In the genomic region with DNA sequence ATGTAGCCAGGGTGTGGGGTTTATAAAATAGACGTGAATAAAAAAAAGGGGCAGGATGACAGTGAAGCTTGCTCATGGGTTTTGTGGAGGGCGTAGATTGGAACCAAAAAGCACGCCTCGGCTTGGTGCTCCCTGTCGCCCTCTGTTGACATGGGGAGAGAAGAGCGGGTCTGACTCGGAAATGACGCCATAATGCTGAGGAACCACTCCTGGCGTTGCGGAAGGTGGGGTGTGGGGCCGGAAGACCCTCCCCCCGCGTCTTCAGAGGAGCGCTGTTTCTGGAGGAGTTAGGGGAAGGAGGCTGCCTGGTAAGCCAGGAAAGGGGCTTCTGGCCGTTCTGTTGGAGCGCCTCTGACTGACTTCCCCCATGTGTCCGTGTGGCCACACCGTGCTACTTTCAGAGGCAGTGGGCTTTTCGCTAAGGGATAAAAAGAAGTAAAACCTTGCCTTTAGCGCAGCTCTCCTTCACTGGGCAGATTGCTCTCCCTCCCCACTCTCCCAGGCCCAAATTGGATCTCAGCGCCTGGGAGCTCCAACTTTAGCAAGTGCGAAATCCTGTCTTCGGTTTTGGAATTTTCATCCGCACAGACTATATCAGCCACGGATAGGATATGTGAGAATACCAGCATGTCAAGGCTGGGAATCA, we compare ENCODE assay signal across 8 cellular contexts.
DNase-seq lines count a peak whose midpoint lies in the region; ATAC-seq and TF ChIP-seq lines count a peak whose summit lies in the region.

No MANE protein-coding gene starts in this region.

- ATAC-seq in GM21367 (IDR thresholded peaks at IDR 0.05; ENCODE audit: unreplicated experiment) = peak; percentile 94

- no peaks in the 10 kb centered on the region for H3K27me3 ChIP-seq in neutrophil

- peak overlapping the region; percentile 68 to 81 for H3K4me3 ChIP-seq in neutrophil (ENCODE audit: low read depth in 1 of 2, low read length in 1 of 2)

- H3K4me1 ChIP-seq in neutrophil (ENCODE audit: control insufficient read depth in 1 of 2, insufficient read depth in 1 of 2, low read depth in 1 of 2, low read length in 1 of 2) = peaks cover 45 to 52% of the 10 kb centered on the region in 2 experiments

- peak; percentile 96 for DNase-seq in DMS 273 (lab: John Stamatoyannopoulos, UW; ENCODE audit: unreplicated experiment)
- peak; percentile 74 for DNase-seq in HuH-7 (ENCODE audit: low spot score)
- peak; percentile 49 to 72 for DNase-seq in SHP77 (lab: John Stamatoyannopoulos, UW)
- peak; percentile 84 for DNase-seq in activated naive CD4-positive, alpha-beta T cell treated with Interleukin-2 at 50 U/mL for 16 hours
- peak; percentile 88 for DNase-seq in germinal center (ENCODE audit: low spot score)
- DNase-seq in substantia nigra (lab: John Stamatoyannopoulos, UW) = peak in 46 of 49 donors; percentile 5 to 82 (median 56)

- H3K27ac ChIP-seq in neutrophil (peak overlapping the region; percentile 90), substantia nigra (ENCODE audit: low read depth, low read length, poor library complexity, severe bottlenecking) (peak overlapping the region; percentile 31)

- TF ChIP-seq CTCF in neutrophil (IDR thresholded peaks at IDR 0.05) = peak; percentile 90

- peaks cover 5% of the 10 kb centered on the region for H3K36me3 ChIP-seq in neutrophil

- no peaks in the 10 kb centered on the region for H3K9me3 ChIP-seq in neutrophil

Comparison
In these comparisons a context has a peak if more than half of its experiments do, and no peak if none do; other contexts are left out.
1. Peak in every context shown above with its lines: DNase-seq, ATAC-seq, H3K4me3 ChIP-seq and H3K27ac ChIP-seq.